Comparison of ENCODE assay signal across 8 cellular contexts in genomic region chr9:6757132-6757987, GRCh38. TPM values are rescaled to one million over a fixed set of nuclear protein-coding genes. Genes with fewer than 3 reads are reported as not detected.
DNase-seq lines count a peak whose midpoint lies in the region; ATAC-seq and TF ChIP-seq lines count a peak whose summit lies in the region.

TSS of gene KDM4C (plus strand) at chr9:6757973. CDS start at chr9:6792989, 35,016 bp downstream.

- TF ChIP-seq POLR2A in ovary (IDR thresholded peaks at IDR 0.05): peak; percentile 64

- intact Hi-C loops in head of caudate nucleus (cut with DNase I): loop anchor here (10.0 kb wide), 1 partner anchor 53 kb away; no protein-coding TSS in a partner anchor
- intact Hi-C loops in ovary (cut with DNase I): loop anchor here (5.0 to 10.0 kb wide), 4 partner anchors 55 to 1323 kb away; partner anchors contain the start of genes PLGRKT (in 1 of the 4) and UHRF2 (in 1 of the 4)

- H3K36me3 ChIP-seq in ovary: no peaks in the 10 kb centered on the region
- no peaks in the 10 kb centered on the region for H3K36me3 ChIP-seq in thymus (ENCODE audit: control insufficient read depth, insufficient read depth)

- 0 to 1% (median 0%) methylated on average over 43 to 67 of the region's 67 CpGs for WGBS in ovary, 3 donors
- under 1% methylated on average over 67 of the region's 67 CpGs for WGBS in thymus

- DNase-seq in GM10266 (ENCODE audit: extremely low spot score) (peak; percentile 84), NCI-H1092 (lab: John Stamatoyannopoulos, UW) (peak; percentile 96), SKM-1 (lab: John Stamatoyannopoulos, UW; ENCODE audit: unreplicated experiment) (peak; percentile 90), head of caudate nucleus (peak; percentile 10 to 98 (median 94)), ovary (peak; percentile 89 to 97 (median 96))
- peak; percentile 84 for DNase-seq in activated naive CD8-positive, alpha-beta T cell treated with anti-CD3 and anti-CD28 coated beads, Interleukin-2, amount 50 U/mL, for 16 hours (ENCODE audit: low read depth, low spot score)

- TF ChIP-seq CTCF in GM10266 (IDR thresholded peaks at IDR 0.05; ENCODE audit: control insufficient read depth, insufficient read depth, low read depth, missing control alignments) (no peak), ovary (IDR thresholded peaks at IDR 0.05) (peak in 1 of 3 donors; percentile 6)

- ATAC-seq in HG02610 (IDR thresholded peaks at IDR 0.05; ENCODE audit: unreplicated experiment): peak; percentile 83

- no peaks in the 10 kb centered on the region for H3K27me3 ChIP-seq in ovary
- H3K27me3 ChIP-seq in thymus (ENCODE audit: control insufficient read depth, insufficient read depth): no peaks in the 10 kb centered on the region

- H3K4me1 ChIP-seq in ovary (ENCODE audit: insufficient read depth): peaks cover 7% of the 10 kb centered on the region
- peaks cover 2% of the 10 kb centered on the region for H3K4me1 ChIP-seq in thymus (ENCODE audit: control insufficient read depth, insufficient read depth, low read length)

- peak; percentile 72 for TF ChIP-seq EP300 in ovary (IDR thresholded peaks at IDR 0.05)

- peak within 1 kb of the TSS; percentile 87 for H3K4me3 ChIP-seq in ovary
- H3K4me3 ChIP-seq in thymus (ENCODE audit: low read length): peak within 1 kb of the TSS; percentile 96

- no peaks in the 10 kb centered on the region for H3K9me3 ChIP-seq in ovary
- H3K9me3 ChIP-seq in thymus (ENCODE audit: control insufficient read depth): no peaks in the 10 kb centered on the region

- peak within 1 kb of the TSS; percentile 82 to 98 for H3K27ac ChIP-seq in ovary
- H3K27ac ChIP-seq in thymus (ENCODE audit: low read depth): peak within 1 kb of the TSS; percentile 97

RNA-seq across cellular contexts. Expression of gene KDM4C, which starts in this region (rescaled TPM):
- 10 to 100 TPM; 25.1 to 35.6 (median 28.3) TPM for total RNA-seq in ovary
- polyA plus RNA-seq in ovary (10 to 100 TPM in 1 of 2 donors, 1 to 10 TPM in 1; 9.5 to 18.2 TPM), thymus (20.3 TPM)

Comparison
In these comparisons a context has a peak if more than half of its experiments do, and no peak if none do; other contexts are left out.
1. Peak in every context shown above with its lines: DNase-seq, ATAC-seq, H3K4me3 ChIP-seq and H3K27ac ChIP-seq.